Comparison of ENCODE assay signal across 14 cellular contexts in genomic region chr1:167092653-167093052, GRCh38. TPM values are rescaled to one million over a fixed set of nuclear protein-coding genes. Genes with fewer than 3 reads are reported as not detected.
"Had no signal": no experiment of that assay in that cellular context is flagged by ENCODE, and none has a peak within 500 bp of the region (broad histone marks: within the 10 kb centered on the region; RNA-seq: fewer than 3 reads in every experiment).

No MANE protein-coding gene starts in this region.

- H3K4me3 Mint-ChIP-seq: activated CD4-positive, alpha-beta memory T cell treated with anti-CD3 and anti-CD28 coated beads for 36 hours; activated T-cell treated with anti-CD3 and anti-CD28 coated beads, Interleukin-2, amount 50 U/mL, for 4 hours; central memory CD8-positive, alpha-beta T cell; mesothelial cell of epicardium; type B pancreatic cell had no signal

- H3K9me3 Mint-ChIP-seq: activated CD4-positive, alpha-beta memory T cell treated with anti-CD3 and anti-CD28 coated beads for 36 hours; activated T-cell treated with anti-CD3 and anti-CD28 coated beads, Interleukin-2, amount 50 U/mL, for 4 hours; central memory CD8-positive, alpha-beta T cell; type B pancreatic cell had no signal

- H3K27me3 ChIP-seq: esophagus muscularis mucosa had no signal

- H3K36me3 ChIP-seq: esophagus muscularis mucosa, lower lobe of right lung, WERI-Rb-1 had no signal

- ATAC-seq: activated naive CD4-positive, alpha-beta T cell treated with anti-CD3 and anti-CD28 coated beads, Interleukin-2, amount 50 U/mL, for 72 hours; activated T-cell treated with anti-CD3 and anti-CD28 coated beads, Interleukin-2, amount 50 U/mL, for 4 hours; lower lobe of right lung; SK-N-SH treated with all-trans-retinoic acid at 6 μM for 48 hours; stimulated activated naive CD8-positive, alpha-beta T cell treated with anti-CD3 and anti-CD28 coated beads, Interleukin-15, Interleukin-2, amounts not matched to agents 100 U/mL and 50 U/mL, for 24 hours had no signal

- H3K27ac ChIP-seq: coronary artery, esophagus muscularis mucosa, lower lobe of right lung, WERI-Rb-1 had no signal

- H3K27ac Mint-ChIP-seq: activated CD4-positive, alpha-beta memory T cell treated with anti-CD3 and anti-CD28 coated beads for 36 hours; activated naive CD4-positive, alpha-beta T cell treated with anti-CD3 and anti-CD28 coated beads, Interleukin-2, amount 50 U/mL, for 72 hours; mesothelial cell of epicardium; type B pancreatic cell had no signal

- H3K4me1 ChIP-seq: lower lobe of right lung had no signal

- DNase-seq: activated CD4-positive, alpha-beta memory T cell treated with anti-CD3 and anti-CD28 coated beads for 36 hours; activated gamma-delta T cell; activated T-cell treated with anti-CD3 and anti-CD28 coated beads, Interleukin-2, amount 50 U/mL, for 4 hours; lower lobe of right lung; stimulated activated naive CD8-positive, alpha-beta T cell treated with anti-CD3 and anti-CD28 coated beads, Interleukin-15, Interleukin-2, amounts not matched to agents 100 U/mL and 50 U/mL, for 24 hours; WERI-Rb-1 had no signal

- H3K9me3 ChIP-seq: esophagus muscularis mucosa, lower lobe of right lung had no signal

- H3K27me3 Mint-ChIP-seq: activated CD4-positive, alpha-beta memory T cell treated with anti-CD3 and anti-CD28 coated beads for 36 hours; type B pancreatic cell had no signal

- H3K4me3 ChIP-seq: coronary artery, esophagus muscularis mucosa, lower lobe of right lung had no signal

- H3K36me3 Mint-ChIP-seq: activated CD4-positive, alpha-beta memory T cell treated with anti-CD3 and anti-CD28 coated beads for 36 hours; type B pancreatic cell had no signal

RNA-seq across cellular contexts. Expression of gene STYXL2, which starts 1.2 kb away (rescaled TPM):
- total RNA-seq: activated CD4-positive, alpha-beta memory T cell treated with anti-CD3 and anti-CD28 coated beads for 36 hours; activated naive CD4-positive, alpha-beta T cell treated with anti-CD3 and anti-CD28 coated beads, Interleukin-2, amount 50 U/mL, for 72 hours; activated T-cell treated with anti-CD3 and anti-CD28 coated beads, Interleukin-2, amount 50 U/mL, for 4 hours; T-helper 1 cell treated with Interleukin-12 subunit alpha and Interleukin-12 subunit beta and Interleukin-4 antibody, amounts not matched to agents 30 ng/mL and 1 ng/mL, for 36 hours had no signal
